ENCODE assay signal across 1 cellular context in genomic region chr10:92486637-92487036, GRCh38.
TF ChIP-seq lines count a peak whose summit lies in the region.

No MANE protein-coding gene starts in this region.

TF ChIP-seq in K562, 482 proteins besides CTCF, POLR2A, EP300 and RAD21 (continued from another document and continues in another):
- TF ChIP-seq IRF1 (CRISPR knock-in tag; IDR thresholded peaks at IDR 0.05; ENCODE audit: borderline replicate concordance) (no peak), MCM5 (IDR thresholded peaks at IDR 0.05; ENCODE audit: low read depth) (no peak), POU5F1 (IDR thresholded peaks at IDR 0.05; ENCODE audit: borderline replicate concordance, low read depth, low read length, partially characterized antibody) (no peak), RNF2 (IDR thresholded peaks at IDR 0.05) (no peak), DMBX1 (CRISPR knock-in tag; IDR thresholded peaks at IDR 0.05; ENCODE audit: borderline replicate concordance) (no peak), ELF1 (tag; IDR thresholded peaks at IDR 0.05) (peak; percentile 63), GATAD2B (IDR thresholded peaks at IDR 0.05; ENCODE audit: borderline replicate concordance) (no peak), TRIM24 (IDR thresholded peaks at IDR 0.05) (0 out of 4 replicates have a peak, but pooled peaks of 1 of the 2 experiments have one; percentile 50), JUN (IDR thresholded peaks at IDR 0.05; ENCODE audit: borderline replicate concordance, low read depth, low read length) (no peak), JUN (CRISPR knock-in tag; IDR thresholded peaks at IDR 0.05; ENCODE audit: borderline replicate concordance) (no peak), CBFA2T3 (IDR thresholded peaks at IDR 0.05) (peak; percentile 32; the same call in 1 of the 2 replicates), ATF7 (IDR thresholded peaks at IDR 0.05) (0 out of 2 replicates have a peak, but pooled peaks have one; percentile 31), SPI1 (IDR thresholded peaks at IDR 0.05; ENCODE audit: borderline replicate concordance, low read depth, low read length) (peak; percentile 98), ILF3 (IDR thresholded peaks at IDR 0.05; ENCODE audit: borderline replicate concordance) (no peak), TEAD4 (IDR thresholded peaks at IDR 0.05; ENCODE audit: low read length) (peak; percentile 61; the same call in 1 of the 2 replicates), TEAD4 (CRISPR knock-in tag; IDR thresholded peaks at IDR 0.05; ENCODE audit: borderline replicate concordance) (no peak), PRPF4 (IDR thresholded peaks at IDR 0.05; ENCODE audit: insufficient read depth, low read depth, low read length, poor library complexity, severe bottlenecking) (no peak), SOX6 (IDR thresholded peaks at IDR 0.05) (0 out of 2 replicates have a peak, but pooled peaks have one; percentile 28), ZNF174 (CRISPR knock-in tag; IDR thresholded peaks at IDR 0.05) (no peak), SMARCA4 (IDR thresholded peaks at IDR 0.05) (peak; percentile 86), TAF9B (IDR thresholded peaks at IDR 0.05; ENCODE audit: partially characterized antibody) (no peak), RNF219 (CRISPR knock-in tag; IDR thresholded peaks at IDR 0.05) (no peak), NBN (IDR thresholded peaks at IDR 0.05; ENCODE audit: low read depth) (peak; percentile 56; the same call in 1 of the 2 replicates), PURB (CRISPR knock-in tag; IDR thresholded peaks at IDR 0.05; ENCODE audit: low read depth) (no peak), ARID2 (IDR thresholded peaks at IDR 0.05) (no peak), ZFP1 (CRISPR knock-in tag; IDR thresholded peaks at IDR 0.05) (no peak), ZNF639 (CRISPR knock-in tag; conservative IDR thresholded peaks at IDR 0.05 in 1 of 2, IDR thresholded peaks at IDR 0.05 in 1 of 2) (peak in 1 of 2 experiments; percentile 54; a peak in 1 of 4 replicates), HNRNPK (IDR thresholded peaks at IDR 0.05; ENCODE audit: low read depth, low read length, poor library complexity, severe bottlenecking) (no peak), ZNF12 (CRISPR knock-in tag; IDR thresholded peaks at IDR 0.05) (no peak), OTX1 (CRISPR knock-in tag; IDR thresholded peaks at IDR 0.05) (no peak), ZNF282 (CRISPR knock-in tag; IDR thresholded peaks at IDR 0.05) (no peak), SMAD4 (CRISPR knock-in tag; conservative IDR thresholded peaks at IDR 0.05) (peak; percentile 64), NONO (IDR thresholded peaks at IDR 0.05; ENCODE audit: low read depth in 2 of 2, low read length in 1 of 2) (no peak), MAFF (IDR thresholded peaks at IDR 0.05; ENCODE audit: low read length) (peak; percentile 82), NR2F6 (CRISPR knock-in tag; IDR thresholded peaks at IDR 0.05) (no peak), NFE2 (IDR thresholded peaks at IDR 0.05; ENCODE audit: low read depth) (peak; percentile 97), SRF (CRISPR knock-in tag; IDR thresholded peaks at IDR 0.05) (peak in 1 of 2 experiments; percentile 74; a peak in 1 of 4 replicates), C11orf30 (IDR thresholded peaks at IDR 0.05; ENCODE audit: low read depth) (peak; percentile 82), NCOA4 (IDR thresholded peaks at IDR 0.05; ENCODE audit: partially characterized antibody) (no peak), SIRT6 (IDR thresholded peaks at IDR 0.05; ENCODE audit: low read depth, low read length) (no peak), KLF16 (IDR thresholded peaks at IDR 0.05) (0 out of 2 replicates have a peak, but pooled peaks have one; percentile 14)
- TF ChIP-seq, protein P1, sequence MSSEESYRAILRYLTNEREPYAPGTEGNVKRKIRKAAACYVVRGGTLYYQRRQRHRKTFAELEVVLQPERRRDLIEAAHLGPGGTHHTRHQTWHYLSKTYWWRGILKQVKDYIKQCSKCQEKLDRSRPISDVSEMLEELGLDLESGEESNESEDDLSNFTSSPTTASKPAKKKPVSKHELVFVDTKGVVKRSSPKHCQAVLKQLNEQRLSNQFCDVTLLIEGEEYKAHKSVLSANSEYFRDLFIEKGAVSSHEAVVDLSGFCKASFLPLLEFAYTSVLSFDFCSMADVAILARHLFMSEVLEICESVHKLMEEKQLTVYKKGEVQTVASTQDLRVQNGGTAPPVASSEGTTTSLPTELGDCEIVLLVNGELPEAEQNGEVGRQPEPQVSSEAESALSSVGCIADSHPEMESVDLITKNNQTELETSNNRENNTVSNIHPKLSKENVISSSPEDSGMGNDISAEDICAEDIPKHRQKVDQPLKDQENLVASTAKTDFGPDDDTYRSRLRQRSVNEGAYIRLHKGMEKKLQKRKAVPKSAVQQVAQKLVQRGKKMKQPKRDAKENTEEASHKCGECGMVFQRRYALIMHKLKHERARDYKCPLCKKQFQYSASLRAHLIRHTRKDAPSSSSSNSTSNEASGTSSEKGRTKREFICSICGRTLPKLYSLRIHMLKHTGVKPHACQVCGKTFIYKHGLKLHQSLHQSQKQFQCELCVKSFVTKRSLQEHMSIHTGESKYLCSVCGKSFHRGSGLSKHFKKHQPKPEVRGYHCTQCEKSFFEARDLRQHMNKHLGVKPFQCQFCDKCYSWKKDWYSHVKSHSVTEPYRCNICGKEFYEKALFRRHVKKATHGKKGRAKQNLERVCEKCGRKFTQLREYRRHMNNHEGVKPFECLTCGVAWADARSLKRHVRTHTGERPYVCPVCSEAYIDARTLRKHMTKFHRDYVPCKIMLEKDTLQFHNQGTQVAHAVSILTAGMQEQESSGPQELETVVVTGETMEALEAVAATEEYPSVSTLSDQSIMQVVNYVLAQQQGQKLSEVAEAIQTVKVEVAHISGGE (CRISPR knock-in tag; IDR thresholded peaks at IDR 0.05), result peak in 1 of 3 experiments; percentile 38; a peak in 1 of 6 replicates
- TF ChIP-seq, protein P2, sequence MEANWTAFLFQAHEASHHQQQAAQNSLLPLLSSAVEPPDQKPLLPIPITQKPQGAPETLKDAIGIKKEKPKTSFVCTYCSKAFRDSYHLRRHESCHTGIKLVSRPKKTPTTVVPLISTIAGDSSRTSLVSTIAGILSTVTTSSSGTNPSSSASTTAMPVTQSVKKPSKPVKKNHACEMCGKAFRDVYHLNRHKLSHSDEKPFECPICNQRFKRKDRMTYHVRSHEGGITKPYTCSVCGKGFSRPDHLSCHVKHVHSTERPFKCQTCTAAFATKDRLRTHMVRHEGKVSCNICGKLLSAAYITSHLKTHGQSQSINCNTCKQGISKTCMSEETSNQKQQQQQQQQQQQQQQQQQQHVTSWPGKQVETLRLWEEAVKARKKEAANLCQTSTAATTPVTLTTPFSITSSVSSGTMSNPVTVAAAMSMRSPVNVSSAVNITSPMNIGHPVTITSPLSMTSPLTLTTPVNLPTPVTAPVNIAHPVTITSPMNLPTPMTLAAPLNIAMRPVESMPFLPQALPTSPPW (CRISPR knock-in tag; IDR thresholded peaks at IDR 0.05), result peak; percentile 45
- TF ChIP-seq, protein P3, sequence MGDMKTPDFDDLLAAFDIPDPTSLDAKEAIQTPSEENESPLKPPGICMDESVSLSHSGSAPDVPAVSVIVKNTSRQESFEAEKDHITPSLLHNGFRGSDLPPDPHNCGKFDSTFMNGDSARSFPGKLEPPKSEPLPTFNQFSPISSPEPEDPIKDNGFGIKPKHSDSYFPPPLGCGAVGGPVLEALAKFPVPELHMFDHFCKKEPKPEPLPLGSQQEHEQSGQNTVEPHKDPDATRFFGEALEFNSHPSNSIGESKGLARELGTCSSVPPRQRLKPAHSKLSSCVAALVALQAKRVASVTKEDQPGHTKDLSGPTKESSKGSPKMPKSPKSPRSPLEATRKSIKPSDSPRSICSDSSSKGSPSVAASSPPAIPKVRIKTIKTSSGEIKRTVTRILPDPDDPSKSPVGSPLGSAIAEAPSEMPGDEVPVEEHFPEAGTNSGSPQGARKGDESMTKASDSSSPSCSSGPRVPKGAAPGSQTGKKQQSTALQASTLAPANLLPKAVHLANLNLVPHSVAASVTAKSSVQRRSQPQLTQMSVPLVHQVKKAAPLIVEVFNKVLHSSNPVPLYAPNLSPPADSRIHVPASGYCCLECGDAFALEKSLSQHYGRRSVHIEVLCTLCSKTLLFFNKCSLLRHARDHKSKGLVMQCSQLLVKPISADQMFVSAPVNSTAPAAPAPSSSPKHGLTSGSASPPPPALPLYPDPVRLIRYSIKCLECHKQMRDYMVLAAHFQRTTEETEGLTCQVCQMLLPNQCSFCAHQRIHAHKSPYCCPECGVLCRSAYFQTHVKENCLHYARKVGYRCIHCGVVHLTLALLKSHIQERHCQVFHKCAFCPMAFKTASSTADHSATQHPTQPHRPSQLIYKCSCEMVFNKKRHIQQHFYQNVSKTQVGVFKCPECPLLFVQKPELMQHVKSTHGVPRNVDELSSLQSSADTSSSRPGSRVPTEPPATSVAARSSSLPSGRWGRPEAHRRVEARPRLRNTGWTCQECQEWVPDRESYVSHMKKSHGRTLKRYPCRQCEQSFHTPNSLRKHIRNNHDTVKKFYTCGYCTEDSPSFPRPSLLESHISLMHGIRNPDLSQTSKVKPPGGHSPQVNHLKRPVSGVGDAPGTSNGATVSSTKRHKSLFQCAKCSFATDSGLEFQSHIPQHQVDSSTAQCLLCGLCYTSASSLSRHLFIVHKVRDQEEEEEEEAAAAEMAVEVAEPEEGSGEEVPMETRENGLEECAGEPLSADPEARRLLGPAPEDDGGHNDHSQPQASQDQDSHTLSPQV (IDR thresholded peaks at IDR 0.05), result 0 out of 2 replicates have a peak, but pooled peaks have one; percentile 27
- TF ChIP-seq, protein P4, sequence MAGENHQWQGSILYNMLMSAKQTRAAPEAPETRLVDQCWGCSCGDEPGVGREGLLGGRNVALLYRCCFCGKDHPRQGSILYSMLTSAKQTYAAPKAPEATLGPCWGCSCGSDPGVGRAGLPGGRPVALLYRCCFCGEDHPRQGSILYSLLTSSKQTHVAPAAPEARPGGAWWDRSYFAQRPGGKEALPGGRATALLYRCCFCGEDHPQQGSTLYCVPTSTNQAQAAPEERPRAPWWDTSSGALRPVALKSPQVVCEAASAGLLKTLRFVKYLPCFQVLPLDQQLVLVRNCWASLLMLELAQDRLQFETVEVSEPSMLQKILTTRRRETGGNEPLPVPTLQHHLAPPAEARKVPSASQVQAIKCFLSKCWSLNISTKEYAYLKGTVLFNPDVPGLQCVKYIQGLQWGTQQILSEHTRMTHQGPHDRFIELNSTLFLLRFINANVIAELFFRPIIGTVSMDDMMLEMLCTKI (IDR thresholded peaks at IDR 0.05; ENCODE audit: partially characterized antibody), result no peak
- TF ChIP-seq, protein P5, sequence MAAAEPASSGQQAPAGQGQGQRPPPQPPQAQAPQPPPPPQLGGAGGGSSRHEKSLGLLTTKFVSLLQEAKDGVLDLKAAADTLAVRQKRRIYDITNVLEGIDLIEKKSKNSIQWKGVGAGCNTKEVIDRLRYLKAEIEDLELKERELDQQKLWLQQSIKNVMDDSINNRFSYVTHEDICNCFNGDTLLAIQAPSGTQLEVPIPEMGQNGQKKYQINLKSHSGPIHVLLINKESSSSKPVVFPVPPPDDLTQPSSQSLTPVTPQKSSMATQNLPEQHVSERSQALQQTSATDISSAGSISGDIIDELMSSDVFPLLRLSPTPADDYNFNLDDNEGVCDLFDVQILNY (CRISPR knock-in tag; IDR thresholded peaks at IDR 0.05), result no peak
- TF ChIP-seq, protein P6, sequence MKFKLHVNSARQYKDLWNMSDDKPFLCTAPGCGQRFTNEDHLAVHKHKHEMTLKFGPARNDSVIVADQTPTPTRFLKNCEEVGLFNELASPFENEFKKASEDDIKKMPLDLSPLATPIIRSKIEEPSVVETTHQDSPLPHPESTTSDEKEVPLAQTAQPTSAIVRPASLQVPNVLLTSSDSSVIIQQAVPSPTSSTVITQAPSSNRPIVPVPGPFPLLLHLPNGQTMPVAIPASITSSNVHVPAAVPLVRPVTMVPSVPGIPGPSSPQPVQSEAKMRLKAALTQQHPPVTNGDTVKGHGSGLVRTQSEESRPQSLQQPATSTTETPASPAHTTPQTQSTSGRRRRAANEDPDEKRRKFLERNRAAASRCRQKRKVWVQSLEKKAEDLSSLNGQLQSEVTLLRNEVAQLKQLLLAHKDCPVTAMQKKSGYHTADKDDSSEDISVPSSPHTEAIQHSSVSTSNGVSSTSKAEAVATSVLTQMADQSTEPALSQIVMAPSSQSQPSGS (CRISPR knock-in tag; IDR thresholded peaks at IDR 0.05), result no peak
